7 cellular contexts compared by ENCODE assay signal in genomic region chr3:122299872-122300460, GRCh38.
DNase-seq lines count a peak whose midpoint lies in the region; ATAC-seq and TF ChIP-seq lines count a peak whose summit lies in the region.

No MANE protein-coding gene starts in this region.

- H3K4me2 ChIP-seq in MM.1S (ENCODE audit: low read depth, low read length): no peak overlapping the region

- DNase-seq in ELF-1 (ENCODE audit: low read depth, low spot score) (peak; percentile 22), MM.1S (peak; percentile 53), activated T-cell treated with anti-CD3 and anti-CD28 coated beads for 48 hours (ENCODE audit: low read depth) (peak; percentile 18), iris pigment epithelial cell (ENCODE audit: low read depth) (peak; percentile 36), NCI-H510A (lab: John Stamatoyannopoulos, UW) (no peak), HPDE6-E6E7 (ENCODE audit: extremely low spot score) (no peak)

- no peaks in the 10 kb centered on the region for H3K36me3 ChIP-seq in MM.1S (replicated peaks; ENCODE audit: insufficient read depth, low read length)

- peaks cover 5% of the 10 kb centered on the region; the same call in 1 of the 2 replicates for H3F3A ChIP-seq in MM.1S (ENCODE audit: insufficient read depth, low read length)

- H4K20me1 ChIP-seq in MM.1S (ENCODE audit: insufficient read depth, low read length): no peaks in the 10 kb centered on the region

- TF ChIP-seq CTCF in MM.1S (IDR thresholded peaks at IDR 0.05; ENCODE audit: low read length): peak; percentile 58

- H3K9ac ChIP-seq in MM.1S (ENCODE audit: low read length): no peak overlapping the region

- no peak overlapping the region for H3K4me3 ChIP-seq in MM.1S (ENCODE audit: low read length)

- H3K4me1 ChIP-seq in MM.1S (ENCODE audit: low read length): peaks cover 7% of the 10 kb centered on the region

- H3K27ac ChIP-seq in MM.1S (ENCODE audit: low read length): no peak overlapping the region

- H3K27me3 ChIP-seq in MM.1S (replicated peaks; ENCODE audit: insufficient read depth, low read length): no peaks in the 10 kb centered on the region

- no peaks in the 10 kb centered on the region for H3K9me3 ChIP-seq in MM.1S (replicated peaks; ENCODE audit: insufficient read depth, low read length)

- no peaks in the 10 kb centered on the region for H3K79me2 ChIP-seq in MM.1S (ENCODE audit: low read length)

- no peak for ATAC-seq in HG02981 (IDR thresholded peaks at IDR 0.05; ENCODE audit: unreplicated experiment)

- H2AFZ ChIP-seq in MM.1S (ENCODE audit: low read length): no peak overlapping the region

- no peaks in the 10 kb centered on the region for H3K9me2 ChIP-seq in MM.1S (replicated peaks; ENCODE audit: insufficient read depth, low read length)

Comparison
In these comparisons a context has a peak if more than half of its experiments do, and no peak if none do; other contexts are left out.
1. DNase-seq: peak in ELF-1 (single experiment), MM.1S (single experiment), activated T-cell treated with anti-CD3 and anti-CD28 coated beads for 48 hours (single experiment) and iris pigment epithelial cell (single experiment); none in NCI-H510A (single experiment) and HPDE6-E6E7 (single experiment).